ENCODE assay signal across 8 cellular contexts in genomic region chr16:19113577-19114358, GRCh38. TPM values are rescaled to one million over a fixed set of nuclear protein-coding genes. Genes with fewer than 3 reads are reported as not detected.
DNase-seq lines count a peak whose midpoint lies in the region; ATAC-seq and TF ChIP-seq lines count a peak whose summit lies in the region.

Gene ITPRIPL2 (plus strand): TSS chr16:19113964. CDS start chr16:19114462, 498 bp downstream.

- peaks cover 26% of the 10 kb centered on the region for H3K36me3 ChIP-seq in skeletal muscle satellite cell (ENCODE audit: insufficient read depth, low read length)

- peak within 1 kb of the TSS; percentile 93 for H3K4me3 ChIP-seq in skeletal muscle satellite cell (ENCODE audit: low read length)

- no peaks in the 10 kb centered on the region for H3K9me3 ChIP-seq in skeletal muscle satellite cell (replicated peaks; ENCODE audit: low read length)

- peak within 1 kb of the TSS; percentile 97 for H3K9ac ChIP-seq in skeletal muscle satellite cell (ENCODE audit: low read depth, low read length)

- no peaks in the 10 kb centered on the region for H3K27me3 ChIP-seq in skeletal muscle satellite cell (ENCODE audit: control insufficient read depth, insufficient read depth, low read length)

- peaks cover 52% of the 10 kb centered on the region for H3K4me1 ChIP-seq in skeletal muscle satellite cell (ENCODE audit: control insufficient read depth, insufficient read depth, low read length)

- H3K4me2 ChIP-seq in skeletal muscle satellite cell (ENCODE audit: low read length): peak within 1 kb of the TSS; percentile 98

- peak; percentile 35 for ATAC-seq in GM21723 (IDR thresholded peaks at IDR 0.05; ENCODE audit: unreplicated experiment)
- no peak for ATAC-seq in GM19328 (IDR thresholded peaks at IDR 0.05; ENCODE audit: unreplicated experiment)

- peak; percentile 41 for DNase-seq in DMS114 treated with DMSO at 0.1 percent for 48 hours (lab: John Stamatoyannopoulos, UW; ENCODE audit: unreplicated experiment)
- DNase-seq in cerebellar cortex (ENCODE audit: low spot score): peak; percentile 34
- DNase-seq in iPS-NIHi7 (ENCODE audit: extremely low spot score): peak; percentile 84
- DNase-seq in SK-N-DZ (ENCODE audit: low spot score): no peak

TF ChIP-seq in PFSK-1, 5 proteins besides CTCF, POLR2A, EP300 and RAD21:
- TF ChIP-seq FOXP2 (optimal IDR thresholded peaks at IDR 0.05; ENCODE audit: borderline replicate concordance, extremely low read depth, extremely low read length, insufficient read depth): no peak
- no peak; the same call in 1 of the 2 replicates for TF ChIP-seq SIN3A (IDR thresholded peaks at IDR 0.05; ENCODE audit: borderline replicate concordance, insufficient read depth, low read length)
- TF ChIP-seq REST (IDR thresholded peaks at IDR 0.05; ENCODE audit: insufficient read depth in 1 of 2, low read depth in 2 of 2, low read length in 2 of 2): 0 out of 4 replicates have a peak, but pooled peaks of 1 of the 2 experiments have one; percentile 21
- 0 out of 2 replicates have a peak, but pooled peaks have one; percentile 20 for TF ChIP-seq TAF1 (IDR thresholded peaks at IDR 0.05; ENCODE audit: borderline replicate concordance, insufficient read depth, low read length)
- peak; percentile 73; the same call in 1 of the 2 replicates for TF ChIP-seq POLR2AphosphoS5 (IDR thresholded peaks at IDR 0.05; ENCODE audit: low read depth, low read length)

RNA-seq across cellular contexts. Expression of gene ITPRIPL2, which starts in this region (rescaled TPM):
- 46.8 TPM for polyA plus RNA-seq in PFSK-1 (2012; ENCODE audit: insufficient read length, low read depth)
- total RNA-seq in skeletal muscle satellite cell (2012; rRNA removed): 58.1 and 59.6 TPM in 2 replicates
- 0.07 and 0.14 TPM in 2 replicates for polyA plus RNA-seq in SK-N-DZ (2014; cell fraction: cytosol; rRNA removed)
- 0.21 and 0.37 TPM in 2 replicates for polyA plus RNA-seq in SK-N-DZ (2014; cell fraction: nucleus; rRNA removed)
